9 cellular contexts compared by ENCODE assay signal in the genomic region with DNA sequence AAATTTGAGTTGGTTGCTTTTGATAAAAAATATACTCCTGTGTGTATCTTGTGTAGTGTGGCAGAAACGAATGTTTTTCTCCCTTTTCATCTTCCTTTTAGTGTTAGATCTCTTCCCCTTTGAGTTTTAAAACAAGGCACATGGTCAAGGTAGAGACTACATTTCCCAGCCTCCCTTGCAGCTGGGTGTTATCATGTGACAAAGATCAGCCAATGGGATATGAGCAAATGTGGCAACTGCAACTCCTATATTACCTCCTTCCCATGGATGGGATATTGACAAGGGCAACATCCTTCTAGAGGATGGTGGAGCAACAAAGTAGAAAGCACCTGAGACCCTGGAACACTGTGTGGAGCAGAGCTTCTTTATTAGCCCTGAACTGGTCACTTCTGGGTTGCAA. TPM values are rescaled to one million over a fixed set of nuclear protein-coding genes. Genes with fewer than 3 reads are reported as not detected.
A peak's percentile ranks its signal among the peaks of the same experiment; 100 is the strongest.
DNase-seq lines count a peak whose midpoint lies in the region; ATAC-seq, FAIRE-seq and TF ChIP-seq lines count a peak whose summit lies in the region.
"Had no signal": no experiment of that assay in that cellular context is flagged by ENCODE, and none has a peak within 500 bp of the region (broad histone marks: within the 10 kb centered on the region; RNA-seq: fewer than 3 reads in every experiment).

No MANE protein-coding gene starts in this region.

- DNase-seq in A549 (ENCODE audit: low read depth in 1 of 2, low spot score in 1 of 2) (peak; percentile 19 to 45), GM13977 (ENCODE audit: low spot score) (peak; percentile 42), epithelial cell of esophagus (ENCODE audit: low read depth) (peak; percentile 17), posterior vena cava (ENCODE audit: low spot score) (no peak), glutamatergic neuron (no peak), ovary (no peak), uterus (no peak)

- no peaks in the 10 kb centered on the region for H4K20me1 ChIP-seq in OCI-LY1 (ENCODE audit: insufficient read depth, low read length)

- no peaks in the 10 kb centered on the region for H3K9me2 ChIP-seq in OCI-LY1 (ENCODE audit: low read depth, low read length)

- ATAC-seq in A549: peak in 1 of 2 experiments; percentile 40; a peak in 2 of 6 replicates

- no peak overlapping the region for H3K4me2 ChIP-seq in A549
- H3K4me2 ChIP-seq in OCI-LY1 (ENCODE audit: low read length): no peak overlapping the region

- H3K4me3 ChIP-seq in A549: no peak overlapping the region
- H3K4me3 ChIP-seq in OCI-LY1 (ENCODE audit: low read depth, low read length, poor library complexity, severe bottlenecking): no peak overlapping the region
- no peak overlapping the region for H3K4me3 ChIP-seq in epithelial cell of esophagus (ENCODE audit: low read length)
- H3K4me3 ChIP-seq in ovary: no peak overlapping the region
- no peak overlapping the region for H3K4me3 ChIP-seq in uterus

- H3K79me2 ChIP-seq in OCI-LY1 (ENCODE audit: insufficient read depth, low read length): no peaks in the 10 kb centered on the region

- H3K9me3 ChIP-seq in A549 (no peaks in the 10 kb centered on the region; the same call in 2 of the 3 replicates), OCI-LY1 (ENCODE audit: low read length) (0 out of 2 replicates have a peak, but pooled peaks cover 2% of the 10 kb centered on the region), ovary (no peaks in the 10 kb centered on the region), uterus (no peaks in the 10 kb centered on the region)

- H3K9me3 Mint-ChIP-seq in glutamatergic neuron (ENCODE audit: unreplicated experiment): no peaks in the 10 kb centered on the region

- peaks cover 4% of the 10 kb centered on the region for H3K36me3 Mint-ChIP-seq in glutamatergic neuron (ENCODE audit: unreplicated experiment)

- WGBS in A549 (ENCODE audit: missing lambda C conversion rate): 0% methylated on average over 1 of the region's 1 CpG
- 10 to 18% (median 16%) methylated on average over 1 of the region's 1 CpG for WGBS in ovary, 3 donors

- no peak for FAIRE-seq in A549 (lab: Jason Lieb, UNC)

- H3K36me3 ChIP-seq in OCI-LY1 (ENCODE audit: insufficient read depth, low read length) (no peaks in the 10 kb centered on the region; the same call in 1 of the 2 replicates), ovary (no peaks in the 10 kb centered on the region), uterus (no peaks in the 10 kb centered on the region)

- H3K27me3 ChIP-seq in OCI-LY1 (ENCODE audit: insufficient read depth, low read length): no peaks in the 10 kb centered on the region
- no peaks in the 10 kb centered on the region for H3K27me3 ChIP-seq in ovary
- no peaks in the 10 kb centered on the region for H3K27me3 ChIP-seq in uterus

- H3K27me3 Mint-ChIP-seq in glutamatergic neuron (ENCODE audit: unreplicated experiment): peaks cover 4% of the 10 kb centered on the region

- no peaks in the 10 kb centered on the region for H3F3A ChIP-seq in OCI-LY1 (ENCODE audit: insufficient read depth, low read length)

- no peak for TF ChIP-seq CTCF in A549 (IDR thresholded peaks at IDR 0.05)
- TF ChIP-seq CTCF in GM13977 (IDR thresholded peaks at IDR 0.05; ENCODE audit: extremely low read depth, insufficient read depth, missing control alignments): no peak
- TF ChIP-seq CTCF in OCI-LY1 (IDR thresholded peaks at IDR 0.05; ENCODE audit: low read length): no peak
- TF ChIP-seq CTCF in epithelial cell of esophagus (IDR thresholded peaks at IDR 0.05; ENCODE audit: insufficient read depth, low read depth, low read length, missing control alignments): no peak
- no peak for TF ChIP-seq CTCF in glutamatergic neuron (IDR thresholded peaks at IDR 0.05; ENCODE audit: partially characterized antibody, unreplicated experiment)
- no peak for TF ChIP-seq CTCF in ovary (IDR thresholded peaks at IDR 0.05)
- no peak for TF ChIP-seq CTCF in uterus (IDR thresholded peaks at IDR 0.05)

- H3K4me1 Mint-ChIP-seq in glutamatergic neuron (ENCODE audit: low read depth, unreplicated experiment): no peaks in the 10 kb centered on the region

- intact Hi-C loops in posterior vena cava (cut with DNase I) (no loop called here), ovary (cut with DNase I) (no loop called here), uterus (cut with DNase I; ENCODE audit: low total_unique reads) (no loop called here)

- in situ Hi-C loops in GM13977 (cut with MboI; ENCODE audit: low pct_unique_long_range_greater_than_20kb, low sequenced_read_pairs, unreplicated experiment): no loop called here

- no peak for TF ChIP-seq EP300 in A549 (IDR thresholded peaks at IDR 0.05)
- no peak for TF ChIP-seq EP300 in ovary (IDR thresholded peaks at IDR 0.05)

- no peak overlapping the region for H3K27ac Mint-ChIP-seq in glutamatergic neuron (ENCODE audit: unreplicated experiment)
- H3K27ac Mint-ChIP-seq: activated T-cell treated with anti-CD3 and anti-CD28 coated beads, Interleukin-2, amount 50 U/mL, for 72 hours had no signal

- no peak overlapping the region for H3K27ac ChIP-seq in A549
- no peak overlapping the region for H3K27ac ChIP-seq in OCI-LY1 (ENCODE audit: low read depth, low read length, poor library complexity, severe bottlenecking)
- no peak overlapping the region for H3K27ac ChIP-seq in ovary
- no peak overlapping the region for H3K27ac ChIP-seq in uterus

- TF ChIP-seq RAD21 in A549 (conservative IDR thresholded peaks at IDR 0.05 in 1 of 2, IDR thresholded peaks at IDR 0.05 in 1 of 2): no peak

- no peak overlapping the region for H3K4me3 Mint-ChIP-seq in glutamatergic neuron (ENCODE audit: unreplicated experiment)
- H3K4me3 Mint-ChIP-seq: activated T-cell treated with anti-CD3 and anti-CD28 coated beads, Interleukin-2, amount 50 U/mL, for 72 hours had no signal

- TF ChIP-seq POLR2A in A549 (IDR thresholded peaks at IDR 0.05; ENCODE audit: low read length): no peak
- no peak for TF ChIP-seq POLR2A in ovary (IDR thresholded peaks at IDR 0.05)
- no peak for TF ChIP-seq POLR2A in uterus (IDR thresholded peaks at IDR 0.05)

- H3K4me1 ChIP-seq in A549 (no peaks in the 10 kb centered on the region), OCI-LY1 (ENCODE audit: insufficient read depth, low read length, severe bottlenecking) (no peaks in the 10 kb centered on the region), ovary (ENCODE audit: insufficient read depth) (no peaks in the 10 kb centered on the region), uterus (no peaks in the 10 kb centered on the region)

- H3K9ac ChIP-seq in OCI-LY1 (ENCODE audit: low read length): no peak overlapping the region

- POLR2A ChIA-PET in A549 (lab: Yijun Ruan, JAX): no interaction called here

- peak overlapping the region; percentile 94; the same call in 1 of the 2 replicates for H2AFZ ChIP-seq in OCI-LY1 (ENCODE audit: low read length)

- CTCF ChIA-PET in A549 (lab: Yijun Ruan, JAX): interaction anchor here (0.6 kb wide), 1 partner anchor 349 kb away, joined by 4 read pairs; no protein-coding TSS in a partner anchor

TF ChIP-seq in A549, 52 proteins besides CTCF, POLR2A, EP300 and RAD21:
- no peak for TF ChIP-seq TFCP2L1 (CRISPR knock-in tag; IDR thresholded peaks at IDR 0.05)
- TF ChIP-seq GATA3 (IDR thresholded peaks at IDR 0.05; ENCODE audit: borderline replicate concordance): no peak
- TF ChIP-seq, protein P1, sequence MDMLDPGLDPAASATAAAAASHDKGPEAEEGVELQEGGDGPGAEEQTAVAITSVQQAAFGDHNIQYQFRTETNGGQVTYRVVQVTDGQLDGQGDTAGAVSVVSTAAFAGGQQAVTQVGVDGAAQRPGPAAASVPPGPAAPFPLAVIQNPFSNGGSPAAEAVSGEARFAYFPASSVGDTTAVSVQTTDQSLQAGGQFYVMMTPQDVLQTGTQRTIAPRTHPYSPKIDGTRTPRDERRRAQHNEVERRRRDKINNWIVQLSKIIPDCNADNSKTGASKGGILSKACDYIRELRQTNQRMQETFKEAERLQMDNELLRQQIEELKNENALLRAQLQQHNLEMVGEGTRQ (IDR thresholded peaks at IDR 0.05): peak; percentile 25; the same call in 1 of the 2 replicates

RNA-seq across cellular contexts. Expression of a gene that starts 42.4 kb away (rescaled TPM):
- polyA plus RNA-seq in A549 (2011; rRNA removed) (not detected in 2 replicates), A549 (2017; fragmentation: RNase III; extraction: RNeasy Plus Mini Kit Qiagen cat#74134 plus additional on column Dnase treatment) (not detected in 3 replicates), ovary (under 1 TPM in 1 of 2 donors, not detected in 1; 0.43 TPM)
- not detected in 2 replicates for polyA plus RNA-seq in A549 (2012; cell fraction: cytosol; rRNA removed)
- polyA plus RNA-seq in A549 (2012; cell fraction: nucleus; rRNA removed): not detected in 2 replicates
- polyA minus RNA-seq in A549 (2011; rRNA and poly(A)+ RNA removed): not detected in 2 replicates
- total RNA-seq in posterior vena cava (under 1 TPM in 1 of 2 donors, not detected in 1; 0.23 TPM), glutamatergic neuron (ENCODE audit: unreplicated experiment) (not detected), ovary (under 1 TPM in 2 of 7 donors, not detected in 5; 0.13 to 0.15 TPM), uterus (under 1 TPM in 1 of 4 donors, not detected in 3; 0.14 TPM)
- total RNA-seq: activated T-cell treated with anti-CD3 and anti-CD28 coated beads, Interleukin-2, amount 50 U/mL, for 72 hours had no signal

RNA-seq across cellular contexts. Expression of a gene that starts 49.4 kb away (rescaled TPM):
- polyA plus RNA-seq in A549 (2011; rRNA removed): not detected in 2 replicates
- not detected in 2 replicates for polyA plus RNA-seq in A549 (2012; cell fraction: cytosol; rRNA removed)
- not detected in 2 replicates for polyA plus RNA-seq in A549 (2012; cell fraction: nucleus; rRNA removed)
- polyA plus RNA-seq in A549 (2017; fragmentation: RNase III; extraction: RNeasy Plus Mini Kit Qiagen cat#74134 plus additional on column Dnase treatment): not detected in 3 replicates
- not detected in 2 replicates for polyA minus RNA-seq in A549 (2011; rRNA and poly(A)+ RNA removed)
- total RNA-seq in posterior vena cava: under 1 TPM in 1 of 2 donors, not detected in 1; 0.42 TPM
- total RNA-seq in glutamatergic neuron (ENCODE audit: unreplicated experiment): not detected
- total RNA-seq in ovary: under 1 TPM in 2 of 7 donors, not detected in 5; 0.20 TPM
- under 1 TPM in 1 of 2 donors, not detected in 1; 0.12 TPM for polyA plus RNA-seq in ovary
- under 1 TPM in 1 of 4 donors, not detected in 3; 0.55 TPM for total RNA-seq in uterus

RNA-seq across cellular contexts. Expression of a gene that starts 57.6 kb away (rescaled TPM):
- polyA plus RNA-seq in A549 (2011; rRNA removed) (5.7 and 7.0 TPM in 2 replicates), A549 (2017; fragmentation: RNase III; extraction: RNeasy Plus Mini Kit Qiagen cat#74134 plus additional on column Dnase treatment) (2.5 to 3.5 TPM (median 2.8 TPM) in 3 replicates), ovary (10 to 100 TPM; 21.7 to 22.0 TPM)
- polyA plus RNA-seq in A549 (2012; cell fraction: cytosol; rRNA removed): 3.4 and 4.5 TPM in 2 replicates
- 13.7 and 15.4 TPM in 2 replicates for polyA plus RNA-seq in A549 (2012; cell fraction: nucleus; rRNA removed)
- 7.6 and 7.9 TPM in 2 replicates for polyA minus RNA-seq in A549 (2011; rRNA and poly(A)+ RNA removed)
- total RNA-seq in posterior vena cava (10 to 100 TPM; 17.5 to 20.3 TPM), glutamatergic neuron (ENCODE audit: unreplicated experiment) (32.9 TPM), ovary (10 to 100 TPM; 19.2 to 47.6 (median 35.0) TPM), uterus (10 to 100 TPM; 18.8 to 61.8 (median 44.3) TPM)

Comparison
In these comparisons a context has a peak if more than half of its experiments do, and no peak if none do; other contexts are left out.
1. DNase-seq: peak in A549 (2 of 2), GM13977 (single experiment) and epithelial cell of esophagus (single experiment); none in posterior vena cava (single experiment), glutamatergic neuron (single experiment), ovary (0 of 5) and uterus (0 of 2).